Comparison of ENCODE assay signal across 18 cellular contexts in genomic region chr4:109877400-109877799, GRCh38. TPM values are rescaled to one million over a fixed set of nuclear protein-coding genes. Genes with fewer than 3 reads are reported as not detected.
DNase-seq lines count a peak whose midpoint lies in the region; ATAC-seq and TF ChIP-seq lines count a peak whose summit lies in the region.
"Had no signal": no experiment of that assay in that cellular context is flagged by ENCODE, and none has a peak within 500 bp of the region (broad histone marks: within the 10 kb centered on the region; RNA-seq: fewer than 3 reads in every experiment).

No MANE protein-coding gene starts in this region.

- peak; percentile 86 for ATAC-seq in GM19035 (IDR thresholded peaks at IDR 0.05; ENCODE audit: unreplicated experiment)
- peak; percentile 93 for ATAC-seq in GM21786 (IDR thresholded peaks at IDR 0.05; ENCODE audit: unreplicated experiment)
- ATAC-seq in HG03159 (IDR thresholded peaks at IDR 0.05; ENCODE audit: unreplicated experiment): peak; percentile 71
- no peak for ATAC-seq in activated T-cell treated with anti-CD3 and anti-CD28 coated beads, Interleukin-2, amount 50 U/mL, for 72 hours (replicated peaks in 1 of 2)
- ATAC-seq: heart left ventricle, Right ventricle myocardium inferior had no signal

- intact Hi-C loops in uterus (cut with DNase I; ENCODE audit: low total_unique reads): no loop called here

- H3K9me3 ChIP-seq in uterus: no peaks in the 10 kb centered on the region
- H3K9me3 ChIP-seq: Caco-2, heart left ventricle, MG63, ovary had no signal

- H3K27me3 ChIP-seq in GM06990 (replicated peaks; ENCODE audit: control insufficient read depth, insufficient read depth, low read length): peaks cover 2% of the 10 kb centered on the region; the same call in 1 of the 2 replicates
- H3K27me3 ChIP-seq in uterus: no peaks in the 10 kb centered on the region
- H3K27me3 ChIP-seq: heart left ventricle, MG63, ovary had no signal

- no peaks in the 10 kb centered on the region for H3K36me3 Mint-ChIP-seq in activated T-cell treated with anti-CD3 and anti-CD28 coated beads, Interleukin-2, amount 50 U/mL, for 72 hours (ENCODE audit: insufficient read depth in 2 of 2)

- H3K4me1 Mint-ChIP-seq in activated T-cell treated with anti-CD3 and anti-CD28 coated beads, Interleukin-2, amount 50 U/mL, for 72 hours (ENCODE audit: low read depth): no peaks in the 10 kb centered on the region

- H3K27ac Mint-ChIP-seq in activated T-cell treated with anti-CD3 and anti-CD28 coated beads, Interleukin-2, amount 50 U/mL, for 72 hours: no peak overlapping the region

- peak; percentile 43 for DNase-seq in GM06990 (ENCODE audit: extremely low read depth, insufficient read length)
- no peak for DNase-seq in activated T-cell treated with anti-CD3 and anti-CD28 coated beads, Interleukin-2, amount 50 U/mL, for 48 hours
- DNase-seq in activated T-cell treated with anti-CD3 and anti-CD28 coated beads, Interleukin-2, amount 50 U/mL, for 72 hours: no peak
- no peak for DNase-seq in uterus
- no peak for DNase-seq in activated CD4-positive, CD25-positive, alpha-beta regulatory T cell (lab: John Stamatoyannopoulos, UW)
- DNase-seq: 8988T; Caco-2; heart left ventricle; MG63; NCI-H345; ovary; stimulated activated naive CD4-positive, alpha-beta T cell had no signal

- no peak overlapping the region for H3K27ac ChIP-seq in uterus
- H3K27ac ChIP-seq: heart left ventricle, ovary, VCaP had no signal

- H3K4me3 ChIP-seq in GM06990 (replicated peaks; ENCODE audit: low read depth, low read length) (no peak overlapping the region), uterus (no peak overlapping the region)
- H3K4me3 ChIP-seq: heart left ventricle, MG63, ovary had no signal

- no peak for TF ChIP-seq POLR2A in uterus (IDR thresholded peaks at IDR 0.05)

- H3K27me3 Mint-ChIP-seq in activated T-cell treated with anti-CD3 and anti-CD28 coated beads, Interleukin-2, amount 50 U/mL, for 72 hours (ENCODE audit: low read depth): peaks cover 25% of the 10 kb centered on the region

- H3K9me3 Mint-ChIP-seq in activated T-cell treated with anti-CD3 and anti-CD28 coated beads, Interleukin-2, amount 50 U/mL, for 72 hours: peaks cover 0 to 2% of the 10 kb centered on the region in 2 donors

- no peak overlapping the region for H3K4me3 Mint-ChIP-seq in activated T-cell treated with anti-CD3 and anti-CD28 coated beads, Interleukin-2, amount 50 U/mL, for 72 hours

- H3K36me3 ChIP-seq in GM06990 (ENCODE audit: control insufficient read depth, insufficient read depth, low read length): no peaks in the 10 kb centered on the region
- no peaks in the 10 kb centered on the region for H3K36me3 ChIP-seq in uterus
- H3K36me3 ChIP-seq: heart left ventricle, MG63, ovary had no signal

- no peaks in the 10 kb centered on the region for H3K4me1 ChIP-seq in uterus
- H3K4me1 ChIP-seq: Caco-2, heart left ventricle had no signal

- TF ChIP-seq CTCF in GM06990 (IDR thresholded peaks at IDR 0.05; ENCODE audit: insufficient read depth, low read length, poor library complexity, severe bottlenecking) (no peak), uterus (IDR thresholded peaks at IDR 0.05) (no peak)

RNA-seq across cellular contexts. Expression of gene LRIT3, which starts 29.5 kb away (rescaled TPM):
- under 1 TPM; 0.09 to 0.46 TPM for total RNA-seq in activated T-cell treated with anti-CD3 and anti-CD28 coated beads, Interleukin-2, amount 50 U/mL, for 72 hours
- under 1 TPM in 3 of 4 donors, not detected in 1; 0.21 to 0.27 (median 0.26) TPM for total RNA-seq in uterus
- total RNA-seq: heart left ventricle, lung microvascular endothelial cell, Right ventricle myocardium inferior had no signal

RNA-seq across cellular contexts. Expression of gene EGF, which starts 35.3 kb away (rescaled TPM):
- not detected for total RNA-seq in activated T-cell treated with anti-CD3 and anti-CD28 coated beads, Interleukin-2, amount 50 U/mL, for 72 hours
- total RNA-seq in uterus: 1 to 10 TPM; 1.0 to 3.5 (median 1.5) TPM
- total RNA-seq: lung microvascular endothelial cell had no signal

RNA-seq across cellular contexts. Expression of gene RRH, which starts 49.6 kb away (rescaled TPM):
- total RNA-seq in activated T-cell treated with anti-CD3 and anti-CD28 coated beads, Interleukin-2, amount 50 U/mL, for 72 hours: under 1 TPM in 1 of 2 donors, not detected in 1; 0.99 TPM
- total RNA-seq in uterus: 1 to 10 TPM in 1 of 4 donors, under 1 TPM in 1, not detected in 2; 0.30 to 1.5 TPM
- total RNA-seq: Right ventricle myocardium inferior had no signal

Comparison
In these comparisons a context has a peak if more than half of its experiments do, and no peak if none do; other contexts are left out.
1. ATAC-seq: peak in GM19035 (single experiment), GM21786 (single experiment) and HG03159 (single experiment); none in activated T-cell treated with anti-CD3 and anti-CD28 coated beads, Interleukin-2, amount 50 U/mL, for 72 hours (0 of 2).